Comparison of ENCODE assay signal across 20 cellular contexts in genomic region chr20:31581391-31581790, GRCh38. TPM values are rescaled to one million over a fixed set of nuclear protein-coding genes. Genes with fewer than 3 reads are reported as not detected.
"Had no signal": no experiment of that assay in that cellular context is flagged by ENCODE, and none has a peak within 500 bp of the region (broad histone marks: within the 10 kb centered on the region; RNA-seq: fewer than 3 reads in every experiment).

No MANE protein-coding gene starts in this region.

- FAIRE-seq: frontal cortex, kidney had no signal

- DNase-seq: activated CD4-positive, CD25-positive, alpha-beta regulatory T cell treated with anti-CD3 and anti-CD28 coated beads, Interleukin-2, amount 50 U/mL, for 72 hours; activated naive CD4-positive, alpha-beta T cell; cerebellar nuclear complex; heart left ventricle; kidney; left lung; mammary epithelial cell; natural killer cell; occipital lobe; stimulated activated CD4-positive, alpha-beta T cell treated with anti-CD3 and anti-CD28 coated beads, Interleukin-4, amount 100 ng/mL, for 4 hours; stimulated activated CD8-positive, alpha-beta memory T cell treated with anti-CD3 and anti-CD28 coated beads, Interleukin-4, amount 100 ng/mL, for 48 hours; stimulated activated naive CD8-positive, alpha-beta T cell treated with anti-CD3 and anti-CD28 coated beads, Interleukin-15, Interleukin-2, amounts not matched to agents 100 U/mL and 50 U/mL, for 24 hours; transverse colon had no signal

- H3K4me2 ChIP-seq: smooth muscle cell had no signal

- H3K4me3 ChIP-seq: ascending aorta, breast epithelium, heart left ventricle, left lung, right atrium auricular region, smooth muscle cell, transverse colon had no signal

- ATAC-seq: heart left ventricle; natural killer cell; stimulated activated naive CD8-positive, alpha-beta T cell treated with anti-CD3 and anti-CD28 coated beads, Interleukin-15, Interleukin-2, amounts not matched to agents 100 U/mL and 50 U/mL, for 24 hours had no signal

- H3K4me1 ChIP-seq: ascending aorta, breast epithelium, left lung, right atrium auricular region, transverse colon had no signal

- H3K9me3 ChIP-seq: ascending aorta, breast epithelium, left lung, right atrium auricular region, transverse colon had no signal

- H3K36me3 ChIP-seq: ascending aorta, breast epithelium, heart left ventricle, left lung, right atrium auricular region, transverse colon had no signal

- H3K27ac ChIP-seq: ascending aorta, breast epithelium, heart left ventricle, left lung, right atrium auricular region, transverse colon had no signal

- H3K27me3 ChIP-seq: ascending aorta, breast epithelium, heart left ventricle, left lung, right atrium auricular region, transverse colon had no signal

RNA-seq across cellular contexts. Expression of gene COX4I2, which starts 56.3 kb away (rescaled TPM):
- total RNA-seq: activated CD8-positive, alpha-beta memory T cell treated with anti-CD3 and anti-CD28 coated beads for 36 hours; epithelial cell of proximal tubule; mammary epithelial cell; natural killer cell; occipital lobe; smooth muscle cell; transverse colon had no signal
- polyA plus RNA-seq: mammary epithelial cell had no signal
